In genomic region chr15:89442671-89443307, GRCh38 we compare ENCODE assay signal across 8 cellular contexts. TPM values are rescaled to one million over a fixed set of nuclear protein-coding genes. Genes with fewer than 3 reads are reported as not detected.
DNase-seq lines count a peak whose midpoint lies in the region; ATAC-seq and TF ChIP-seq lines count a peak whose summit lies in the region.

No MANE protein-coding gene starts in this region.

- no peaks in the 10 kb centered on the region for H3K9me3 Mint-ChIP-seq in activated T-helper 1 cell treated with anti-CD3 and anti-CD28 coated beads, Interleukin-12 subunit alpha, Interleukin-12 subunit beta, Interleukin-2, Interleukin-4 antibody, amounts not matched to agents 30 ng/mL and 10 ng/mL and 1 ng/mL, durations not matched to agents 14 hours and 24 hours and 36 hours

- in situ Hi-C loops in GM13976 (cut with MboI; ENCODE audit: low sequenced_read_pairs, unreplicated experiment), result no loop called here

- no peak overlapping the region for H3K4me3 Mint-ChIP-seq in activated T-helper 1 cell treated with anti-CD3 and anti-CD28 coated beads, Interleukin-12 subunit alpha, Interleukin-12 subunit beta, Interleukin-2, Interleukin-4 antibody, amounts not matched to agents 30 ng/mL and 10 ng/mL and 1 ng/mL, durations not matched to agents 14 hours and 24 hours and 36 hours

- ATAC-seq in left ventricle myocardium superior (no peak), HG03354 (IDR thresholded peaks at IDR 0.05; ENCODE audit: poor library complexity, severe bottlenecking, unreplicated experiment) (no peak), GM18511 (IDR thresholded peaks at IDR 0.05; ENCODE audit: unreplicated experiment) (no peak)

- H3K36me3 Mint-ChIP-seq in activated T-helper 1 cell treated with anti-CD3 and anti-CD28 coated beads, Interleukin-12 subunit alpha, Interleukin-12 subunit beta, Interleukin-2, Interleukin-4 antibody, amounts not matched to agents 30 ng/mL and 10 ng/mL and 1 ng/mL, durations not matched to agents 14 hours and 24 hours and 36 hours (ENCODE audit: low read depth), result no peaks in the 10 kb centered on the region

- peak; percentile 6 for TF ChIP-seq CTCF in GM13976 (IDR thresholded peaks at IDR 0.05; ENCODE audit: borderline replicate concordance, control extremely low read depth, extremely low read depth, insufficient read depth, missing control alignments)

- H3K27ac Mint-ChIP-seq in activated T-helper 1 cell treated with anti-CD3 and anti-CD28 coated beads, Interleukin-12 subunit alpha, Interleukin-12 subunit beta, Interleukin-2, Interleukin-4 antibody, amounts not matched to agents 30 ng/mL and 10 ng/mL and 1 ng/mL, durations not matched to agents 14 hours and 24 hours and 36 hours, result no peak overlapping the region

- peaks cover 4% of the 10 kb centered on the region for H3K27me3 Mint-ChIP-seq in activated T-helper 1 cell treated with anti-CD3 and anti-CD28 coated beads, Interleukin-12 subunit alpha, Interleukin-12 subunit beta, Interleukin-2, Interleukin-4 antibody, amounts not matched to agents 30 ng/mL and 10 ng/mL and 1 ng/mL, durations not matched to agents 14 hours and 24 hours and 36 hours (ENCODE audit: insufficient read depth)

- H3K4me1 Mint-ChIP-seq in activated T-helper 1 cell treated with anti-CD3 and anti-CD28 coated beads, Interleukin-12 subunit alpha, Interleukin-12 subunit beta, Interleukin-2, Interleukin-4 antibody, amounts not matched to agents 30 ng/mL and 10 ng/mL and 1 ng/mL, durations not matched to agents 14 hours and 24 hours and 36 hours (ENCODE audit: low read depth), result no peaks in the 10 kb centered on the region

- intact Hi-C loops in activated T-helper 1 cell treated with anti-CD3 and anti-CD28 coated beads, Interleukin-12 subunit alpha, Interleukin-12 subunit beta, Interleukin-2, Interleukin-4 antibody, amounts not matched to agents 30 ng/mL and 10 ng/mL and 1 ng/mL, durations not matched to agents 14 hours and 24 hours and 36 hours (cut with micrococcal nuclease), result loop anchor here (1.0 kb wide), 1 partner anchor 30 kb away; no protein-coding TSS in a partner anchor
- intact Hi-C loops in left ventricle myocardium superior (cut with micrococcal nuclease), result no loop called here

- DNase-seq in AG20443 (ENCODE audit: low spot score), result peak; percentile 81
- DNase-seq in GM13976 (ENCODE audit: low spot score), result peak; percentile 88
- DNase-seq in NCI-H69 (lab: John Stamatoyannopoulos, UW), result peak; percentile 89
- peak; percentile 22 for DNase-seq in activated T-helper 1 cell treated with anti-CD3 and anti-CD28 coated beads, Interleukin-12 subunit alpha, Interleukin-12 subunit beta, Interleukin-2, Interleukin-4 antibody, amounts not matched to agents 30 ng/mL and 10 ng/mL and 1 ng/mL, durations not matched to agents 14 hours and 24 hours and 36 hours (ENCODE audit: low spot score)
- peak; percentile 44 for DNase-seq in left ventricle myocardium superior
- peak; percentile 43 to 75 for DNase-seq in stimulated activated CD4-positive, alpha-beta T cell treated with anti-CD3 and anti-CD28 coated beads, Interleukin-2, amount 100 ng/mL, for 24 hours

RNA-seq across cellular contexts. Expression of gene RHCG, which starts 53.6 kb away (rescaled TPM):
- not detected in 2 replicates for total RNA-seq in activated T-helper 1 cell treated with anti-CD3 and anti-CD28 coated beads, Interleukin-12 subunit alpha, Interleukin-12 subunit beta, Interleukin-2, Interleukin-4 antibody, amounts not matched to agents 30 ng/mL and 10 ng/mL and 1 ng/mL, durations not matched to agents 14 hours and 24 hours and 36 hours
- total RNA-seq in left ventricle myocardium superior, result not detected

Comparison
In these comparisons a context has a peak if more than half of its experiments do, and no peak if none do; other contexts are left out.
1. DNase-seq: peak in every context shown above with its lines; median percentile 89 in NCI-H69; 88 in GM13976; 81 in AG20443; 59 in stimulated activated CD4-positive, alpha-beta T cell treated with anti-CD3 and anti-CD28 coated beads, Interleukin-2, amount 100 ng/mL, for 24 hours; 44 in left ventricle myocardium superior; 22 in activated T-helper 1 cell treated with anti-CD3 and anti-CD28 coated beads, Interleukin-12 subunit alpha, Interleukin-12 subunit beta, Interleukin-2, Interleukin-4 antibody, amounts not matched to agents 30 ng/mL and 10 ng/mL and 1 ng/mL, durations not matched to agents 14 hours and 24 hours and 36 hours.